Comparison of ENCODE assay signal across 14 cellular contexts in genomic region chr1:211616231-211617031, GRCh38. TPM values are rescaled to one million over a fixed set of nuclear protein-coding genes. Genes with fewer than 3 reads are reported as not detected.
DNase-seq lines count a peak whose midpoint lies in the region; TF ChIP-seq lines count a peak whose summit lies in the region.
"Had no signal": no experiment of that assay in that cellular context is flagged by ENCODE, and none has a peak within 500 bp of the region (broad histone marks: within the 10 kb centered on the region; RNA-seq: fewer than 3 reads in every experiment).

No MANE protein-coding gene starts in this region.

- H3K36me3 Mint-ChIP-seq in nephron (ENCODE audit: low read depth), result no peaks in the 10 kb centered on the region

- peak overlapping the region in 2 of 3 experiments; percentile 85 to 88 for H3K27ac Mint-ChIP-seq in nephron
- H3K27ac Mint-ChIP-seq: progenitor cell of endocrine pancreas had no signal

- H3K27me3 Mint-ChIP-seq in nephron (ENCODE audit: low read depth), result no peaks in the 10 kb centered on the region

- DNase-seq in adipocyte (ENCODE audit: low read depth) (no peak), fibroblast of lung (ENCODE audit: low read depth in 2 of 2) (peak; percentile 39 to 62), ureter (ENCODE audit: low spot score) (peak; percentile 73), UCSD-AML1 (lab: John Stamatoyannopoulos, UW; ENCODE audit: unreplicated experiment) (no peak)
- DNase-seq in activated CD4-positive, alpha-beta T cell treated with anti-CD3 and anti-CD28 coated beads for 48 hours, result no peak
- no peak for DNase-seq in stimulated activated naive CD4-positive, alpha-beta T cell (lab: John Stamatoyannopoulos, UW)
- DNase-seq: activated T-cell treated with anti-CD3 and anti-CD28 coated beads, Interleukin-2, amount 50 U/mL, for 1 hour; NCI-H1436; NCI-H524; stimulated activated CD4-positive, alpha-beta T cell treated with anti-CD3 and anti-CD28 coated beads, Interleukin-2, amount 100 ng/mL, for 24 hours; T-helper 2 cell had no signal

- no peaks in the 10 kb centered on the region for H3K9me3 Mint-ChIP-seq in nephron

- H3K4me3 Mint-ChIP-seq in nephron, result no peak overlapping the region

- H3K27ac ChIP-seq in fibroblast of lung (ENCODE audit: insufficient read depth, low read length), result no peak overlapping the region
- H3K27ac ChIP-seq: RWPE1 had no signal

- H3K27me3 ChIP-seq in adipocyte (replicated peaks; ENCODE audit: control insufficient read depth, insufficient read depth, low read length) (no peaks in the 10 kb centered on the region), fibroblast of lung (ENCODE audit: control insufficient read depth, insufficient read depth, low read length) (no peaks in the 10 kb centered on the region)

- peak overlapping the region; percentile 60 for H2AFZ ChIP-seq in fibroblast of lung (ENCODE audit: low read length)

- TF ChIP-seq CTCF in fibroblast of lung (conservative IDR thresholded peaks at IDR 0.05 in 1 of 2, IDR thresholded peaks at IDR 0.05 in 1 of 2; ENCODE audit: low read depth in 1 of 2, low read length in 2 of 2) (no peak), nephron (IDR thresholded peaks at IDR 0.05; ENCODE audit: unreplicated experiment in 3 of 3) (no peak)

- no peaks in the 10 kb centered on the region for H4K20me1 ChIP-seq in fibroblast of lung (ENCODE audit: control insufficient read depth, extremely low read depth, insufficient read depth, low read length)

- H3K4me1 ChIP-seq in adipocyte (ENCODE audit: control insufficient read depth, insufficient read depth, low read length), result peaks cover 30% of the 10 kb centered on the region
- peaks cover 6% of the 10 kb centered on the region for H3K4me1 ChIP-seq in fibroblast of lung (ENCODE audit: control insufficient read depth, extremely low read depth, insufficient read depth, low read length)

- H3K4me1 Mint-ChIP-seq in nephron, result peaks cover 37% of the 10 kb centered on the region

- H3K9me3 ChIP-seq in adipocyte (ENCODE audit: control insufficient read depth, low read length), result no peaks in the 10 kb centered on the region
- H3K9me3 ChIP-seq in fibroblast of lung (ENCODE audit: control insufficient read depth, insufficient read depth, low read depth, low read length), result no peaks in the 10 kb centered on the region

- H3K4me3 ChIP-seq in adipocyte (ENCODE audit: low read length), result peak overlapping the region; percentile 8
- no peak overlapping the region for H3K4me3 ChIP-seq in fibroblast of lung (replicated peaks in 1 of 4; ENCODE audit: control extremely low read depth in 1 of 4, insufficient read depth in 1 of 4, low read depth in 3 of 4, low read length in 4 of 4)

- peak overlapping the region; percentile 42 for H3K9ac ChIP-seq in adipocyte (ENCODE audit: low read length)
- no peak overlapping the region for H3K9ac ChIP-seq in fibroblast of lung (ENCODE audit: insufficient read depth, low read length)

- H3K36me3 ChIP-seq in adipocyte (ENCODE audit: control insufficient read depth, insufficient read depth, low read length, severe bottlenecking) (no peaks in the 10 kb centered on the region), fibroblast of lung (ENCODE audit: control insufficient read depth, insufficient read depth, low read length) (no peaks in the 10 kb centered on the region)

- H3K4me2 ChIP-seq in fibroblast of lung (ENCODE audit: extremely low read depth, insufficient read depth, low read length), result no peak overlapping the region

- H3K79me2 ChIP-seq in fibroblast of lung (ENCODE audit: control insufficient read depth, insufficient read depth, low read length), result no peaks in the 10 kb centered on the region

RNA-seq across cellular contexts. Expression of gene SLC30A1, which starts 37.5 kb away (rescaled TPM):
- total RNA-seq in fibroblast of lung (38.8 and 45.2 TPM in 2 replicates), ureter (28.9 TPM)
- 13.6 and 16.2 TPM in 2 replicates for polyA plus RNA-seq in fibroblast of lung
- 17.4 and 19.3 TPM in 2 replicates for polyA plus RNA-seq in fibroblast of lung (2012)
- 4.0 and 5.1 TPM in 2 replicates for polyA minus RNA-seq in fibroblast of lung (ENCODE audit: low replicate concordance)

RNA-seq across cellular contexts. Expression of gene NEK2, which starts 59.0 kb away (rescaled TPM):
- total RNA-seq in fibroblast of lung (0.26 and 12.7 TPM in 2 replicates), ureter (not detected)
- 6.8 and 22.5 TPM in 2 replicates for polyA plus RNA-seq in fibroblast of lung
- polyA plus RNA-seq in fibroblast of lung (2012), result 3.4 and 15.5 TPM in 2 replicates
- 0.47 and 1.6 TPM in 2 replicates for polyA minus RNA-seq in fibroblast of lung (ENCODE audit: low replicate concordance)

Comparison
In these comparisons a context has a peak if more than half of its experiments do, and no peak if none do; other contexts are left out.
1. DNase-seq: peak in fibroblast of lung (2 of 2) and ureter (single experiment); none in adipocyte (single experiment), activated CD4-positive, alpha-beta T cell treated with anti-CD3 and anti-CD28 coated beads for 48 hours (single experiment), UCSD-AML1 (single experiment) and stimulated activated naive CD4-positive, alpha-beta T cell (0 of 6).